3 cellular contexts compared by ENCODE assay signal in genomic region chr3:190222360-190222759, GRCh38.
"Had no signal": no experiment of that assay in that cellular context is flagged by ENCODE, and none has a peak within 500 bp of the region (broad histone marks: within the 10 kb centered on the region; RNA-seq: fewer than 3 reads in every experiment).

No MANE protein-coding gene starts in this region.

- H3K4me3 ChIP-seq: K562 had no signal

- ATAC-seq: K562 had no signal

- DNase-seq: IMR-90 had no signal

- H3K27ac ChIP-seq: HL-60 had no signal
